1 cellular context compared by ENCODE assay signal in the genomic region with DNA sequence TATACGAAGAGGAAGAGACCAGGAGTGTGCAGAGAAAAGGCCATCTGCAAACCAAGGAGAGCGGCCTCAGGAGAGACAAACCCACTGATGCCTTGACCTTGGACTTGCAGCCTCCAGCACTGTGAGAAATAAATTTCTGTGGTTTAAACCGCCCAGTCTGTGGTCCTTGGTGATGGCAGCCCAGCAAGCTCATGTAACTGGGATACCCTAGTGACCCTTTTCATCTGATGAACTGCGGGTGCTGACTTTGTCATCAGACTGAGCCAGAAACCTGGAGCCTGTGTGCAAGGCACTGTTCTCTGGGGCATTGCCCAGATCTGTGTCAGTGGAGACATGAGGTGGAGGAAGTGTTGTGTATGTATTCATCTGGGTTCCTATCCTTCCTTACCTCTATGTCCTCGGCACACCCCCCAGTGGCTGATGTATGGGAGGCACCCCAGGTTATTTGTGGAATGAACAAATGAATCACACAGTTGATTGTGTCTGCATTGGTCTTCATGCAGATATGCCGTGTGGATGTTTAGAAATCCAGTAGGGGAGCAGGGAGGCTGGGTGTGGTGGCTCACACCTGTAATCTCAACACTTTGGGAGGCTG.
TF ChIP-seq lines count a peak whose summit lies in the region.

No MANE protein-coding gene starts in this region.

TF ChIP-seq in WTC11, 78 proteins besides CTCF, POLR2A, EP300 and RAD21 (continued from another document):
- TF ChIP-seq, protein P1, sequence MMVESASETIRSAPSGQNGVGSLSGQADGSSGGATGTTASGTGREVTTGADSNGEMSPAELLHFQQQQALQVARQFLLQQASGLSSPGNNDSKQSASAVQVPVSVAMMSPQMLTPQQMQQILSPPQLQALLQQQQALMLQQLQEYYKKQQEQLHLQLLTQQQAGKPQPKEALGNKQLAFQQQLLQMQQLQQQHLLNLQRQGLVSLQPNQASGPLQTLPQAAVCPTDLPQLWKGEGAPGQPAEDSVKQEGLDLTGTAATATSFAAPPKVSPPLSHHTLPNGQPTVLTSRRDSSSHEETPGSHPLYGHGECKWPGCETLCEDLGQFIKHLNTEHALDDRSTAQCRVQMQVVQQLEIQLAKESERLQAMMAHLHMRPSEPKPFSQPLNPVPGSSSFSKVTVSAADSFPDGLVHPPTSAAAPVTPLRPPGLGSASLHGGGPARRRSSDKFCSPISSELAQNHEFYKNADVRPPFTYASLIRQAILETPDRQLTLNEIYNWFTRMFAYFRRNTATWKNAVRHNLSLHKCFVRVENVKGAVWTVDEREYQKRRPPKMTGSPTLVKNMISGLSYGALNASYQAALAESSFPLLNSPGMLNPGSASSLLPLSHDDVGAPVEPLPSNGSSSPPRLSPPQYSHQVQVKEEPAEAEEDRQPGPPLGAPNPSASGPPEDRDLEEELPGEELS (CRISPR knock-in tag; IDR thresholded peaks at IDR 0.05), result no peak
- TF ChIP-seq OVOL2 (CRISPR knock-in tag; IDR thresholded peaks at IDR 0.05; ENCODE audit: borderline replicate concordance), result no peak
